ENCODE assay signal across 6 cellular contexts in the genomic region with DNA sequence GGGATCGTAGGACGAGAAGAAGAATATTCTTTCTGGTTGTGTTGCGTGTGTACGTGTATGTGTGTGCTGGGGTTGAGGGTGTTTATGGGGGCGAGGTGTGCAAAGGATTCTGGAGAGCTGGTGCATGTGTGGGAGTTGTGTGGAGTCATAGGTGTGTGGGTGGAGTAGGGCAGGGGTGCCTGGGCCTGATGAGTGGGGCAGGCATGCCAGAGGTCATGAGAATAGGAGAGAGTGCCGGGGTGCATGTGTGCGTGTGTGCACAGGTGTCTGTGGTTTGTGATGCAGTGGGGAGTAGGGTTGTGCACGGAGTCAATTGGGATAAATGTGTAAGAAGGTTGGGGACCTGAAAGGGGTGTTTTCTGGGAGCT. TPM values are rescaled to one million over a fixed set of nuclear protein-coding genes. Genes with fewer than 3 reads are reported as not detected.
A peak's percentile ranks its signal among the peaks of the same experiment; 100 is the strongest.
DNase-seq lines count a peak whose midpoint lies in the region; ATAC-seq and TF ChIP-seq lines count a peak whose summit lies in the region.

No MANE protein-coding gene starts in this region.

- DNase-seq in AG04450 (ENCODE audit: low read depth, low spot score) (no peak), right lobe of liver (no peak), Ammon's horn (ENCODE audit: low spot score) (no peak), COLO829 (ENCODE audit: low spot score) (no peak)
- peak; percentile 29 for DNase-seq in activated naive CD4-positive, alpha-beta T cell treated with anti-CD3 and anti-CD28 coated beads for 36 hours

- TF ChIP-seq CTCF in AG04450 (IDR thresholded peaks at IDR 0.05; ENCODE audit: low read depth, low read length), result no peak
- no peak for TF ChIP-seq CTCF in right lobe of liver (IDR thresholded peaks at IDR 0.05)

- CTCF ChIA-PET in AG04450 (lab: Charles Lee), result no interaction called here
- CTCF ChIA-PET in activated naive CD4-positive, alpha-beta T cell treated with anti-CD3 and anti-CD28 coated beads for 36 hours (lab: Charles Lee), result interaction anchor here (1.0 kb wide), 2 partner anchors 10 to 12 kb away, joined by 3 to 4 read pairs; no protein-coding TSS in a partner anchor

- H3K4me1 Mint-ChIP-seq in activated naive CD4-positive, alpha-beta T cell treated with anti-CD3 and anti-CD28 coated beads for 36 hours (ENCODE audit: low read depth), result peaks cover 13% of the 10 kb centered on the region

- no peak for TF ChIP-seq POLR2A in right lobe of liver (IDR thresholded peaks at IDR 0.05)

- H3K4me3 Mint-ChIP-seq in activated naive CD4-positive, alpha-beta T cell treated with anti-CD3 and anti-CD28 coated beads for 36 hours, result peak overlapping the region; percentile 64

- no peaks in the 10 kb centered on the region for H3K9me3 ChIP-seq in AG04450 (ENCODE audit: control insufficient read depth, insufficient read depth, low read length)
- no peaks in the 10 kb centered on the region for H3K9me3 ChIP-seq in right lobe of liver

- H3K27ac ChIP-seq in AG04450 (ENCODE audit: low read depth, low read length), result no peak overlapping the region
- peak overlapping the region in 1 of 3 donors; percentile 33 for H3K27ac ChIP-seq in right lobe of liver

- WGBS in right lobe of liver (ENCODE audit: insufficient coverage, low coverage, low lambda C conversion rate, missing lambda C conversion rate), result 56% methylated on average over 8 of the region's 8 CpGs

- ATAC-seq in right lobe of liver, result peak; percentile 20 to 45 (median 22)
- no peak for ATAC-seq in HG03565 (IDR thresholded peaks at IDR 0.05; ENCODE audit: unreplicated experiment)

- no peaks in the 10 kb centered on the region for H3K27me3 ChIP-seq in AG04450 (ENCODE audit: control insufficient read depth, insufficient read depth, low read length)
- H3K27me3 ChIP-seq in right lobe of liver, result no peaks in the 10 kb centered on the region

- H3K27me3 Mint-ChIP-seq in activated naive CD4-positive, alpha-beta T cell treated with anti-CD3 and anti-CD28 coated beads for 36 hours (ENCODE audit: low read depth), result no peaks in the 10 kb centered on the region

- H3K4me3 ChIP-seq in AG04450 (ENCODE audit: low read depth, low read length) (peak overlapping the region; percentile 67), right lobe of liver (peak overlapping the region; percentile 54 to 57 (median 56))

- no peaks in the 10 kb centered on the region for H3K36me3 ChIP-seq in right lobe of liver

- POLR2A ChIA-PET in AG04450 (lab: Yijun Ruan, JAX), result no interaction called here

- H3K9me3 Mint-ChIP-seq in activated naive CD4-positive, alpha-beta T cell treated with anti-CD3 and anti-CD28 coated beads for 36 hours, result no peaks in the 10 kb centered on the region

- H3K36me3 Mint-ChIP-seq in activated naive CD4-positive, alpha-beta T cell treated with anti-CD3 and anti-CD28 coated beads for 36 hours (ENCODE audit: low read depth), result peaks cover 1% of the 10 kb centered on the region

- H3K27ac Mint-ChIP-seq in activated naive CD4-positive, alpha-beta T cell treated with anti-CD3 and anti-CD28 coated beads for 36 hours, result no peak overlapping the region

- intact Hi-C loops in activated naive CD4-positive, alpha-beta T cell treated with anti-CD3 and anti-CD28 coated beads for 36 hours (cut with micrococcal nuclease), result no loop called here
- intact Hi-C loops in right lobe of liver (cut with DNase I), result no loop called here

- peaks cover 0 to 12% (median 3%) of the 10 kb centered on the region in 4 donors for H3K4me1 ChIP-seq in right lobe of liver

RNA-seq across cellular contexts. Expression of a gene that starts 0.6 kb away (rescaled TPM):
- 5.2 and 6.3 TPM in 2 replicates for polyA plus RNA-seq in AG04450 (2011; rRNA removed)
- 8.4 and 17.7 TPM in 2 replicates for polyA minus RNA-seq in AG04450 (2011; rRNA and poly(A)+ RNA removed)
- 1 to 10 TPM; 5.6 to 5.7 TPM for total RNA-seq in activated naive CD4-positive, alpha-beta T cell treated with anti-CD3 and anti-CD28 coated beads for 36 hours
- 1 to 10 TPM; 1.8 to 4.1 (median 3.0) TPM for total RNA-seq in right lobe of liver

RNA-seq across cellular contexts. Expression of a gene that starts 13.0 kb away (rescaled TPM):
- polyA plus RNA-seq in AG04450 (2011; rRNA removed), result 3.9 and 5.1 TPM in 2 replicates
- 1.3 and 1.7 TPM in 2 replicates for polyA minus RNA-seq in AG04450 (2011; rRNA and poly(A)+ RNA removed)
- total RNA-seq in activated naive CD4-positive, alpha-beta T cell treated with anti-CD3 and anti-CD28 coated beads for 36 hours, result 1 to 10 TPM; 3.5 to 4.1 TPM
- 1 to 10 TPM; 1.7 to 4.4 (median 2.6) TPM for total RNA-seq in right lobe of liver

RNA-seq across cellular contexts. Expression of a gene that starts 20.2 kb away (rescaled TPM):
- polyA plus RNA-seq in AG04450 (2011; rRNA removed), result 7.8 and 11.7 TPM in 2 replicates
- 2.3 and 3.8 TPM in 2 replicates for polyA minus RNA-seq in AG04450 (2011; rRNA and poly(A)+ RNA removed)
- total RNA-seq in activated naive CD4-positive, alpha-beta T cell treated with anti-CD3 and anti-CD28 coated beads for 36 hours, result 10 to 100 TPM; 47.5 to 51.7 TPM
- 10 to 100 TPM in 5 of 6 experiments, 1 to 10 TPM in 1; 6.1 to 26.6 (median 14.1) TPM for total RNA-seq in right lobe of liver

RNA-seq across cellular contexts. Expression of a gene that starts 20.6 kb away (rescaled TPM):
- 10.8 and 15.3 TPM in 2 replicates for polyA plus RNA-seq in AG04450 (2011; rRNA removed)
- polyA minus RNA-seq in AG04450 (2011; rRNA and poly(A)+ RNA removed), result 2.2 and 5.1 TPM in 2 replicates
- total RNA-seq in activated naive CD4-positive, alpha-beta T cell treated with anti-CD3 and anti-CD28 coated beads for 36 hours, result 10 to 100 TPM; 18.2 to 21.7 TPM
- total RNA-seq in right lobe of liver, result 10 to 100 TPM; 32.1 to 68.7 (median 48.9) TPM

RNA-seq across cellular contexts. Expression of a gene that starts 23.3 kb away (rescaled TPM):
- polyA plus RNA-seq in AG04450 (2011; rRNA removed), result 4.9 and 11.2 TPM in 2 replicates
- polyA minus RNA-seq in AG04450 (2011; rRNA and poly(A)+ RNA removed), result 22.8 and 28.9 TPM in 2 replicates
- total RNA-seq in activated naive CD4-positive, alpha-beta T cell treated with anti-CD3 and anti-CD28 coated beads for 36 hours, result 10 to 100 TPM; 94.4 to 95.6 TPM
- 10 to 100 TPM in 2 of 6 experiments, 1 to 10 TPM in 4; 4.9 to 19.1 (median 8.5) TPM for total RNA-seq in right lobe of liver
